ENCODE assay signal across 1 cellular context in the genomic region with DNA sequence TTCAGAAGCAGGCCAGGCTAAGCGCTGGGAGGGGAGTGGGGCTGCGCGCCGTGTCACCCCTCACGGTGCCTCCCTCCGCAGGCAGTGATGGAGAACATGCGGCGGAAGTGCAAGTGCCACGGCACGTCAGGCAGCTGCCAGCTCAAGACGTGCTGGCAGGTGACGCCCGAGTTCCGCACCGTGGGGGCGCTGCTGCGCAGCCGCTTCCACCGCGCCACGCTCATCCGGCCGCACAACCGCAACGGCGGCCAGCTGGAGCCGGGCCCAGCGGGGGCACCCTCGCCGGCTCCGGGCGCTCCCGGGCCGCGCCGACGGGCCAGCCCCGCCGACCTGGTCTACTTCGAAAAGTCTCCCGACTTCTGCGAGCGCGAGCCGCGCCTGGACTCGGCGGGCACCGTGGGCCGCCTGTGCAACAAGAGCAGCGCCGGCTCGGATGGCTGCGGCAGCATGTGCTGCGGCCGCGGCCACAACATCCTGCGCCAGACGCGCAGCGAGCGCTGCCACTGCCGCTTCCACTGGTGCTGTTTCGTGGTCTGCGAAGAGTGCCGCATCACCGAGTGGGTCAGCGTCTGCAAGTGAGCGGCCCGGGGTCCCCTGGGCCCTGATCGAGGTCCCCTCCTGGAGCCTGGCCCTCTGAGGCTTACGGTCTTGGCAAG.
TF ChIP-seq lines count a peak whose summit lies in the region.

No MANE protein-coding gene starts in this region.

TF ChIP-seq in HepG2, 621 proteins besides CTCF, POLR2A, EP300 and RAD21 (continued from another document and continues in another):
- TF ChIP-seq, protein P1, sequence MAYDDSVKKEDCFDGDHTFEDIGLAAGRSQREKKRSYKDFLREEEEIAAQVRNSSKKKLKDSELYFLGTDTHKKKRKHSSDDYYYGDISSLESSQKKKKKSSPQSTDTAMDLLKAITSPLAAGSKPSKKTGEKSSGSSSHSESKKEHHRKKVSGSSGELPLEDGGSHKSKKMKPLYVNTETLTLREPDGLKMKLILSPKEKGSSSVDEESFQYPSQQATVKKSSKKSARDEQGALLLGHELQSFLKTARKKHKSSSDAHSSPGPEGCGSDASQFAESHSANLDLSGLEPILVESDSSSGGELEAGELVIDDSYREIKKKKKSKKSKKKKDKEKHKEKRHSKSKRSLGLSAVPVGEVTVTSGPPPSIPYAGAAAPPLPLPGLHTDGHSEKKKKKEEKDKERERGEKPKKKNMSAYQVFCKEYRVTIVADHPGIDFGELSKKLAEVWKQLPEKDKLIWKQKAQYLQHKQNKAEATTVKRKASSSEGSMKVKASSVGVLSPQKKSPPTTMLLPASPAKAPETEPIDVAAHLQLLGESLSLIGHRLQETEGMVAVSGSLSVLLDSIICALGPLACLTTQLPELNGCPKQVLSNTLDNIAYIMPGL (CRISPR knock-in tag; IDR thresholded peaks at IDR 0.05; ENCODE audit: borderline replicate concordance in 1 of 2, low read depth in 1 of 2) = peak; percentile 77 to 84
- TF ChIP-seq FOXM1 (CRISPR knock-in tag; IDR thresholded peaks at IDR 0.05) (no peak), JUND (CRISPR knock-in tag; IDR thresholded peaks at IDR 0.05) (0 out of 2 replicates have a peak, but pooled peaks have one; percentile 18), HNRNPL (IDR thresholded peaks at IDR 0.05; ENCODE audit: low read depth, low read length) (peak; percentile 58; the same call in 1 of the 2 replicates), ZIK1 (CRISPR knock-in tag; IDR thresholded peaks at IDR 0.05; ENCODE audit: borderline replicate concordance, low read depth) (0 out of 2 replicates have a peak, but pooled peaks have one; percentile 36), CCDC6 (CRISPR knock-in tag; IDR thresholded peaks at IDR 0.05) (no peak), FOSL2 (CRISPR knock-in tag; IDR thresholded peaks at IDR 0.05) (peak; percentile 24; the same call in 1 of the 2 replicates), ZNF451 (CRISPR knock-in tag; IDR thresholded peaks at IDR 0.05) (no peak), NBN (conservative IDR thresholded peaks at IDR 0.05) (no peak), CEBPB (IDR thresholded peaks at IDR 0.05; ENCODE audit: borderline replicate concordance, low read depth, low read length) (no peak), ZNF34 (CRISPR knock-in tag; IDR thresholded peaks at IDR 0.05; ENCODE audit: borderline replicate concordance) (peak; percentile 73; the same call in 1 of the 2 replicates), SRSF1 (optimal IDR thresholded peaks at IDR 0.05; ENCODE audit: low read depth, low read length) (no peak), KDM2A (CRISPR knock-in tag; IDR thresholded peaks at IDR 0.05; ENCODE audit: borderline replicate concordance, low read depth) (peak; percentile 86), TAF15 (IDR thresholded peaks at IDR 0.05; ENCODE audit: low read depth, low read length, poor library complexity, severe bottlenecking) (peak; percentile 47), PTBP1 (IDR thresholded peaks at IDR 0.05; ENCODE audit: low read depth, low read length, poor library complexity, severe bottlenecking) (no peak), BHLHE40 (IDR thresholded peaks at IDR 0.05; ENCODE audit: low read length) (peak; percentile 54; the same call in 1 of the 2 replicates), SALL1 (CRISPR knock-in tag; IDR thresholded peaks at IDR 0.05) (0 out of 2 replicates have a peak, but pooled peaks have one; percentile 19), EED (CRISPR knock-in tag; IDR thresholded peaks at IDR 0.05) (peak; percentile 88; the same call in 1 of the 2 replicates), RNF2 (conservative IDR thresholded peaks at IDR 0.05; ENCODE audit: low read depth) (peak; percentile 87), MED8 (CRISPR knock-in tag; IDR thresholded peaks at IDR 0.05; ENCODE audit: insufficient replicate concordance) (no peak), PRMT3 (CRISPR knock-in tag; IDR thresholded peaks at IDR 0.05; ENCODE audit: borderline replicate concordance, low read depth) (no peak), ZNF792 (CRISPR knock-in tag; IDR thresholded peaks at IDR 0.05) (no peak), YY1 (IDR thresholded peaks at IDR 0.05; ENCODE audit: insufficient read depth, insufficient replicate concordance, low read depth, low read length) (peak; percentile 66), HOXA3 (CRISPR knock-in tag; IDR thresholded peaks at IDR 0.05) (peak; percentile 82), GATAD2A (CRISPR knock-in tag; IDR thresholded peaks at IDR 0.05) (0 out of 2 replicates have a peak, but pooled peaks have one; percentile 11), ZNF776 (CRISPR knock-in tag; IDR thresholded peaks at IDR 0.05) (no peak; the same call in 1 of the 2 replicates), MTF2 (CRISPR knock-in tag; IDR thresholded peaks at IDR 0.05; ENCODE audit: borderline replicate concordance) (peak; percentile 100), ZNF431 (CRISPR knock-in tag; IDR thresholded peaks at IDR 0.05; ENCODE audit: borderline replicate concordance, low read depth) (0 out of 2 replicates have a peak, but pooled peaks have one; percentile 54), ZNF629 (CRISPR knock-in tag; conservative IDR thresholded peaks at IDR 0.05) (peak; percentile 93), LCORL (IDR thresholded peaks at IDR 0.05) (no peak), LCORL (CRISPR knock-in tag; IDR thresholded peaks at IDR 0.05) (peak; percentile 17; the same call in 1 of the 2 replicates), ZNF274 (CRISPR knock-in tag; IDR thresholded peaks at IDR 0.05) (peak; percentile 69; the same call in 1 of the 2 replicates)
- TF ChIP-seq, protein P2, sequence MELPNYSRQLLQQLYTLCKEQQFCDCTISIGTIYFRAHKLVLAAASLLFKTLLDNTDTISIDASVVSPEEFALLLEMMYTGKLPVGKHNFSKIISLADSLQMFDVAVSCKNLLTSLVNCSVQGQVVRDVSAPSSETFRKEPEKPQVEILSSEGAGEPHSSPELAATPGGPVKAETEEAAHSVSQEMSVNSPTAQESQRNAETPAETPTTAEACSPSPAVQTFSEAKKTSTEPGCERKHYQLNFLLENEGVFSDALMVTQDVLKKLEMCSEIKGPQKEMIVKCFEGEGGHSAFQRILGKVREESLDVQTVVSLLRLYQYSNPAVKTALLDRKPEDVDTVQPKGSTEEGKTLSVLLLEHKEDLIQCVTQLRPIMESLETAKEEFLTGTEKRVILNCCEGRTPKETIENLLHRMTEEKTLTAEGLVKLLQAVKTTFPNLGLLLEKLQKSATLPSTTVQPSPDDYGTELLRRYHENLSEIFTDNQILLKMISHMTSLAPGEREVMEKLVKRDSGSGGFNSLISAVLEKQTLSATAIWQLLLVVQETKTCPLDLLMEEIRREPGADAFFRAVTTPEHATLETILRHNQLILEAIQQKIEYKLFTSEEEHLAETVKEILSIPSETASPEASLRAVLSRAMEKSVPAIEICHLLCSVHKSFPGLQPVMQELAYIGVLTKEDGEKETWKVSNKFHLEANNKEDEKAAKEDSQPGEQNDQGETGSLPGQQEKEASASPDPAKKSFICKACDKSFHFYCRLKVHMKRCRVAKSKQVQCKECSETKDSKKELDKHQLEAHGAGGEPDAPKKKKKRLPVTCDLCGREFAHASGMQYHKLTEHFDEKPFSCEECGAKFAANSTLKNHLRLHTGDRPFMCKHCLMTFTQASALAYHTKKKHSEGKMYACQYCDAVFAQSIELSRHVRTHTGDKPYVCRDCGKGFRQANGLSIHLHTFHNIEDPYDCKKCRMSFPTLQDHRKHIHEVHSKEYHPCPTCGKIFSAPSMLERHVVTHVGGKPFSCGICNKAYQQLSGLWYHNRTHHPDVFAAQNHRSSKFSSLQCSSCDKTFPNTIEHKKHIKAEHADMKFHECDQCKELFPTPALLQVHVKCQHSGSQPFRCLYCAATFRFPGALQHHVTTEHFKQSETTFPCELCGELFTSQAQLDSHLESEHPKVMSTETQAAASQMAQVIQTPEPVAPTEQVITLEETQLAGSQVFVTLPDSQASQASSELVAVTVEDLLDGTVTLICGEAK (IDR thresholded peaks at IDR 0.05) = no peak
- TF ChIP-seq, protein P2 (CRISPR knock-in tag; IDR thresholded peaks at IDR 0.05) = peak; percentile 60; the same call in 1 of the 2 replicates
- TF ChIP-seq, protein P3, sequence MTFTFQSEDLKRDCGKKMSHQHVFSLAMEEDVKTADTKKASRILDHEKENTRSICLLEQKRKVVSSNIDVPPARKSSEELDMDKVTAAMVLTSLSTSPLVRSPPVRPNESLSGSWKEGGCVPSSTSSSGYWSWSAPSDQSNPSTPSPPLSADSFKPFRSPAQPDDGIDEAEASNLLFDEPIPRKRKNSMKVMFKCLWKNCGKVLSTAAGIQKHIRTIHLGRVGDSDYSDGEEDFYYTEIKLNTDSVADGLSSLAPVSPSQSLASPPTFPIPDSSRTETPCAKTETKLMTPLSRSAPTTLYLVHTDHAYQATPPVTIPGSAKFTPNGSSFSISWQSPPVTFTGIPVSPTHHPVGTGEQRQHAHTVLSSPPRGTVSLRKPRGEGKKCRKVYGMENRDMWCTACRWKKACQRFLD (CRISPR knock-in tag; IDR thresholded peaks at IDR 0.05; ENCODE audit: borderline replicate concordance) = no peak; the same call in 1 of the 2 replicates
- TF ChIP-seq, protein P4, sequence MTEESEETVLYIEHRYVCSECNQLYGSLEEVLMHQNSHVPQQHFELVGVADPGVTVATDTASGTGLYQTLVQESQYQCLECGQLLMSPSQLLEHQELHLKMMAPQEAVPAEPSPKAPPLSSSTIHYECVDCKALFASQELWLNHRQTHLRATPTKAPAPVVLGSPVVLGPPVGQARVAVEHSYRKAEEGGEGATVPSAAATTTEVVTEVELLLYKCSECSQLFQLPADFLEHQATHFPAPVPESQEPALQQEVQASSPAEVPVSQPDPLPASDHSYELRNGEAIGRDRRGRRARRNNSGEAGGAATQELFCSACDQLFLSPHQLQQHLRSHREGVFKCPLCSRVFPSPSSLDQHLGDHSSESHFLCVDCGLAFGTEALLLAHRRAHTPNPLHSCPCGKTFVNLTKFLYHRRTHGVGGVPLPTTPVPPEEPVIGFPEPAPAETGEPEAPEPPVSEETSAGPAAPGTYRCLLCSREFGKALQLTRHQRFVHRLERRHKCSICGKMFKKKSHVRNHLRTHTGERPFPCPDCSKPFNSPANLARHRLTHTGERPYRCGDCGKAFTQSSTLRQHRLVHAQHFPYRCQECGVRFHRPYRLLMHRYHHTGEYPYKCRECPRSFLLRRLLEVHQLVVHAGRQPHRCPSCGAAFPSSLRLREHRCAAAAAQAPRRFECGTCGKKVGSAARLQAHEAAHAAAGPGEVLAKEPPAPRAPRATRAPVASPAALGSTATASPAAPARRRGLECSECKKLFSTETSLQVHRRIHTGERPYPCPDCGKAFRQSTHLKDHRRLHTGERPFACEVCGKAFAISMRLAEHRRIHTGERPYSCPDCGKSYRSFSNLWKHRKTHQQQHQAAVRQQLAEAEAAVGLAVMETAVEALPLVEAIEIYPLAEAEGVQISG (CRISPR knock-in tag; IDR thresholded peaks at IDR 0.05) = peak; percentile 80
- TF ChIP-seq, protein P5, sequence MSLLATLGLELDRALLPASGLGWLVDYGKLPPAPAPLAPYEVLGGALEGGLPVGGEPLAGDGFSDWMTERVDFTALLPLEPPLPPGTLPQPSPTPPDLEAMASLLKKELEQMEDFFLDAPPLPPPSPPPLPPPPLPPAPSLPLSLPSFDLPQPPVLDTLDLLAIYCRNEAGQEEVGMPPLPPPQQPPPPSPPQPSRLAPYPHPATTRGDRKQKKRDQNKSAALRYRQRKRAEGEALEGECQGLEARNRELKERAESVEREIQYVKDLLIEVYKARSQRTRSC (CRISPR knock-in tag; IDR thresholded peaks at IDR 0.05; ENCODE audit: low read depth) = no peak
- TF ChIP-seq, protein P6, sequence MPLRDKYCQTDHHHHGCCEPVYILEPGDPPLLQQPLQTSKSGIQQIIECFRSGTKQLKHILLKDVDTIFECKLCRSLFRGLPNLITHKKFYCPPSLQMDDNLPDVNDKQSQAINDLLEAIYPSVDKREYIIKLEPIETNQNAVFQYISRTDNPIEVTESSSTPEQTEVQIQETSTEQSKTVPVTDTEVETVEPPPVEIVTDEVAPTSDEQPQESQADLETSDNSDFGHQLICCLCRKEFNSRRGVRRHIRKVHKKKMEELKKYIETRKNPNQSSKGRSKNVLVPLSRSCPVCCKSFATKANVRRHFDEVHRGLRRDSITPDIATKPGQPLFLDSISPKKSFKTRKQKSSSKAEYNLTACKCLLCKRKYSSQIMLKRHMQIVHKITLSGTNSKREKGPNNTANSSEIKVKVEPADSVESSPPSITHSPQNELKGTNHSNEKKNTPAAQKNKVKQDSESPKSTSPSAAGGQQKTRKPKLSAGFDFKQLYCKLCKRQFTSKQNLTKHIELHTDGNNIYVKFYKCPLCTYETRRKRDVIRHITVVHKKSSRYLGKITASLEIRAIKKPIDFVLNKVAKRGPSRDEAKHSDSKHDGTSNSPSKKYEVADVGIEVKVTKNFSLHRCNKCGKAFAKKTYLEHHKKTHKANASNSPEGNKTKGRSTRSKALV (CRISPR knock-in tag; IDR thresholded peaks at IDR 0.05) = peak; percentile 97
- TF ChIP-seq, protein P7, sequence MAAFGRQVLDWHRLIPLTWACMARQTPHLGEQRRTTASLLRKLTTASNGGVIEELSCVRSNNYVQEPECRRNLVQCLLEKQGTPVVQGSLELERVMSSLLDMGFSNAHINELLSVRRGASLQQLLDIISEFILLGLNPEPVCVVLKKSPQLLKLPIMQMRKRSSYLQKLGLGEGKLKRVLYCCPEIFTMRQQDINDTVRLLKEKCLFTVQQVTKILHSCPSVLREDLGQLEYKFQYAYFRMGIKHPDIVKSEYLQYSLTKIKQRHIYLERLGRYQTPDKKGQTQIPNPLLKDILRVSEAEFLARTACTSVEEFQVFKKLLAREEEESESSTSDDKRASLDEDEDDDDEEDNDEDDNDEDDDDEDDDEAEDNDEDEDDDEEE (CRISPR knock-in tag; IDR thresholded peaks at IDR 0.05) = peak; percentile 74; the same call in 1 of the 2 replicates
- TF ChIP-seq, protein P8, sequence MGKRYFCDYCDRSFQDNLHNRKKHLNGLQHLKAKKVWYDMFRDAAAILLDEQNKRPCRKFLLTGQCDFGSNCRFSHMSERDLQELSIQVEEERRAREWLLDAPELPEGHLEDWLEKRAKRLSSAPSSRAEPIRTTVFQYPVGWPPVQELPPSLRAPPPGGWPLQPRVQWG (CRISPR knock-in tag; IDR thresholded peaks at IDR 0.05; ENCODE audit: borderline replicate concordance, low read depth) = no peak
